29 cellular contexts compared by ENCODE assay signal in genomic region chr19:33285441-33285927, GRCh38. TPM values are rescaled to one million over a fixed set of nuclear protein-coding genes. Genes with fewer than 3 reads are reported as not detected.
DNase-seq lines count a peak whose midpoint lies in the region; ATAC-seq and TF ChIP-seq lines count a peak whose summit lies in the region.
"Had no signal": no experiment of that assay in that cellular context is flagged by ENCODE, and none has a peak within 500 bp of the region (broad histone marks: within the 10 kb centered on the region; RNA-seq: fewer than 3 reads in every experiment).

No MANE protein-coding gene starts in this region.

- DNase-seq in MV-4-11 (lab: John Stamatoyannopoulos, UW) = peak; percentile 17
- DNase-seq in left colon = no peak
- DNase-seq in HT-29 (ENCODE audit: low spot score) = no peak
- no peak for DNase-seq in stimulated activated CD4-positive, alpha-beta T cell treated with anti-CD3 and anti-CD28 coated beads, Interleukin-4, amount 100 ng/mL, for 4 hours
- no peak for DNase-seq in midbrain (lab: John Stamatoyannopoulos, UW)
- DNase-seq in activated CD4-positive, alpha-beta T cell treated with anti-CD3 and anti-CD28 coated beads, Interleukin-2, amount 50 U/mL, for 1 hour = no peak
- DNase-seq: ACHN; activated CD4-positive, alpha-beta T cell treated with anti-CD3 and anti-CD28 coated beads, Interleukin-2, amount 50 U/mL, for 48 hours; activated CD4-positive, CD25-positive, alpha-beta regulatory T cell; activated CD8-positive, alpha-beta memory T cell treated with anti-CD3 and anti-CD28 coated beads, Interleukin-2, amount 50 U/mL, for 4 hours; activated naive CD4-positive, alpha-beta T cell treated with anti-CD3 and anti-CD28 coated beads, Interleukin-2, amount 10 ng/mL, durations not matched to agents 7 days and 5 days; amniotic stem cell; effector CD4-positive, alpha-beta T cell; EL; glutamatergic neuron; GOT3; NCI-H1105; NCI-H2029; NCI-H2227 treated with DMSO at 0.1 percent for 48 hours; NCI-H69; occipital lobe; RPMI8226; T-helper 1 cell had no signal

- no peaks in the 10 kb centered on the region for H3K79me2 ChIP-seq in parathyroid adenoma

- TF ChIP-seq CTCF in parathyroid adenoma (IDR thresholded peaks at IDR 0.05) = no peak

- H3K9me3 ChIP-seq in BLaER1 treated with 17β-estradiol and CSF1 and Interleukin-3, amounts not matched to agents 10 nM and 100 nM (replicated peaks in 1 of 11) = peaks cover 17 to 34% (median 29%) of the 10 kb centered on the region in 11 experiments
- H3K9me3 ChIP-seq in parathyroid adenoma (ENCODE audit: control insufficient read depth, low read length) = no peaks in the 10 kb centered on the region

- H4K20me1 ChIP-seq in BLaER1 treated with 17β-estradiol and CSF1 and Interleukin-3, amounts not matched to agents 10 nM and 100 nM = no peaks in the 10 kb centered on the region

- H3K27me3 ChIP-seq in BLaER1 treated with 17β-estradiol and CSF1 and Interleukin-3, amounts not matched to agents 10 nM and 100 nM = no peaks in the 10 kb centered on the region
- no peaks in the 10 kb centered on the region for H3K27me3 ChIP-seq in parathyroid adenoma (ENCODE audit: control insufficient read depth, insufficient read depth, low read length)

- H3K4me3 ChIP-seq in BLaER1 treated with 17β-estradiol and CSF1 and Interleukin-3, amounts not matched to agents 10 nM and 100 nM = no peak overlapping the region
- no peak overlapping the region for H3K4me3 ChIP-seq in parathyroid adenoma (ENCODE audit: low read depth, low read length)
- H3K4me3 ChIP-seq: GM12878 had no signal

- H3K36me3 ChIP-seq in BLaER1 treated with 17β-estradiol and CSF1 and Interleukin-3, amounts not matched to agents 10 nM and 100 nM = 0 out of 22 replicates have a peak, but pooled peaks cover 0 to 4% (median 0%) of the 10 kb centered on the region in 11 experiments
- no peaks in the 10 kb centered on the region for H3K36me3 ChIP-seq in parathyroid adenoma (ENCODE audit: control insufficient read depth, insufficient read depth, low read length)

- peak overlapping the region; percentile 25 for H2AFZ ChIP-seq in parathyroid adenoma

- intact Hi-C loops in left colon (cut with DNase I, micrococcal nuclease) = no loop called here

- ATAC-seq in left colon = peak; percentile 76
- ATAC-seq: GM12878 had no signal

- H3K9ac ChIP-seq in BLaER1 treated with 17β-estradiol and CSF1 and Interleukin-3, amounts not matched to agents 10 nM and 100 nM = peak overlapping the region in 3 of 11 experiments; percentile 20 to 35 (median 23); a peak in 4 of 22 replicates
- H3K9ac ChIP-seq in parathyroid adenoma = no peak overlapping the region

- peaks cover 40 to 73% (median 59%) of the 10 kb centered on the region in 10 experiments for H3K4me1 ChIP-seq in BLaER1 treated with 17β-estradiol and CSF1 and Interleukin-3, amounts not matched to agents 10 nM and 100 nM
- peaks cover 6% of the 10 kb centered on the region for H3K4me1 ChIP-seq in parathyroid adenoma

- H3K4me2 ChIP-seq in BLaER1 treated with 17β-estradiol and CSF1 and Interleukin-3, amounts not matched to agents 10 nM and 100 nM = peak overlapping the region; percentile 59 to 87 (median 76)
- H3K4me2 ChIP-seq in parathyroid adenoma (ENCODE audit: low read length) = no peak overlapping the region

- peak overlapping the region in 3 of 11 experiments; percentile 2 to 27 (median 21); a peak in 1 of 22 replicates for H3K27ac ChIP-seq in BLaER1 treated with 17β-estradiol and CSF1 and Interleukin-3, amounts not matched to agents 10 nM and 100 nM
- H3K27ac ChIP-seq in parathyroid adenoma = no peak overlapping the region

RNA-seq across cellular contexts. Expression of gene CEBPA, which starts 16.9 kb away (rescaled TPM):
- total RNA-seq in left colon = 10 to 100 TPM; 70.6 to 73.5 TPM
- 16.9 and 21.3 TPM in 2 replicates for total RNA-seq in HT-29 (2014; rRNA removed; shearing (Covaris generic))

RNA-seq across cellular contexts. Expression of gene SLC7A10, which starts 59.8 kb away (rescaled TPM):
- under 1 TPM in 1 of 2 donors, not detected in 1; 0.22 TPM for total RNA-seq in left colon
- not detected in 2 replicates for total RNA-seq in HT-29 (2014; rRNA removed; shearing (Covaris generic))
- total RNA-seq: epithelial cell of proximal tubule, GM12878, kidney epithelial cell, SK-MEL-5 had no signal
